20 cellular contexts compared by ENCODE assay signal in genomic region chr1:236914375-236914774, GRCh38.
"Had no signal": no experiment of that assay in that cellular context is flagged by ENCODE, and none has a peak within 500 bp of the region (broad histone marks: within the 10 kb centered on the region; RNA-seq: fewer than 3 reads in every experiment).

No MANE protein-coding gene starts in this region.

- DNase-seq: KBM-7, MG63, NCI-H1092, NCI-H1105 treated with DMSO at 0.1 percent for 48 hours, NCI-H1417 treated with DMSO at 0.1 percent for 48 hours, NCI-H146, NCI-H1694 treated with DMSO at 0.1 percent for 48 hours, NCI-H1930, NCI-H2081, NCI-H2107, NCI-H2227 treated with DMSO at 0.1 percent for 48 hours, NCI-H510A, NCI-H524 treated with DMSO at 0.1 percent for 48 hours, NCI-H69, NCI-H774, PC-9, Peyer's patch, Right ventricle myocardium superior, SIG-M5 had no signal

- ATAC-seq: HepG2 had no signal
